In the genomic region with DNA sequence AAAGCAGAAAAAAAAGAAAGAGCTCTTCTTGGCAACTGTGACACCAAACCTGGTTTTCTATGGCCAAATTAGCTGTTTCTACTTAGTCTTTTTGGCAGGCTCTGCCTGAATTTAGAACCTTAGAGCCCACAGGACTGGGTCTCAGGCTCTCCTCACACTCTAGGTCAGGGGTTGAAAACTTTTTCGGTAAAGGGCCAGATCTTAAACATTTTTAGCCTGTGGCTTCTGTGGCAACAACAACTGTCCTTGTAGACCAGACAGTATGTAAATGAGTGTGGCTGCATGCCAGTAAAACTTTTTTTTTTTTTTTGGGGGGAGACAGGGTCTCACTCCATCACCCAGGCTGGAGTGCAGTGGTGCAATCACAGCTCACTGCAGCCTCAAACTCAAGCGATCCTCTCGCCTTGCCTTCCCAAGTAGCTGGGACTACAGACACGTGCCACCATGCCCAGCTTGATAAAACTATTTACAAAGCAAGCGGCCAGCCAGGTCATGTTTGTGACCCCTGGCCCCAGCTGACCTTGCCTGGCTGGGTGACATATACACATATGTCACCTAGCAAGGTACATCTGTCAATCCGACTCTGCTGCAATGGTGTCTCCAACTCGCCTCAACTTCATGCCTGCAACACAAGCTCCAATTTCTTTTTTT, we compare ENCODE assay signal across 22 cellular contexts. TPM values are rescaled to one million over a fixed set of nuclear protein-coding genes. Genes with fewer than 3 reads are reported as not detected.
A peak's percentile ranks its signal among the peaks of the same experiment; 100 is the strongest.
DNase-seq lines count a peak whose midpoint lies in the region; ATAC-seq, FAIRE-seq and TF ChIP-seq lines count a peak whose summit lies in the region.
"Had no signal": no experiment of that assay in that cellular context is flagged by ENCODE, and none has a peak within 500 bp of the region (broad histone marks: within the 10 kb centered on the region; RNA-seq: fewer than 3 reads in every experiment).

No MANE protein-coding gene starts in this region.

- in situ Hi-C loops in HepG2 (cut with HindIII; ENCODE audit: extremely low pct_ligation_motif_present, low pct_unique_long_range_greater_than_20kb) = no loop called here

- H3K4me1 ChIP-seq in HepG2 (ENCODE audit: insufficient read depth, low read length) = peaks cover 37% of the 10 kb centered on the region
- H3K4me1 ChIP-seq in effector memory CD4-positive, alpha-beta T cell (ENCODE audit: control insufficient read depth, insufficient read depth, low read length, poor library complexity, severe bottlenecking) = no peaks in the 10 kb centered on the region
- H3K4me1 ChIP-seq: heart right ventricle had no signal

- no peaks in the 10 kb centered on the region for H4K20me1 ChIP-seq in HepG2 (ENCODE audit: insufficient read depth, low read length)

- H3K27ac ChIP-seq in HepG2 (ENCODE audit: extremely low read length, insufficient read depth, low read length) = no peak overlapping the region
- no peak overlapping the region for H3K27ac ChIP-seq in effector memory CD4-positive, alpha-beta T cell (ENCODE audit: insufficient read depth, low read length, poor library complexity, severe bottlenecking)
- H3K27ac ChIP-seq: GM23248, heart right ventricle had no signal

- H3K4me2 ChIP-seq in HepG2 (ENCODE audit: low read depth, low read length) = peak overlapping the region; percentile 21

- peak in 1 of 2 experiments; percentile 67; a peak in 2 of 4 replicates for TF ChIP-seq EP300 in HepG2 (IDR thresholded peaks at IDR 0.05; ENCODE audit: low read depth in 2 of 2, low read length in 2 of 2)
- peak; percentile 58; the same call in 1 of the 2 replicates for TF ChIP-seq EP300 in HepG2 (CRISPR knock-in tag; IDR thresholded peaks at IDR 0.05; ENCODE audit: borderline replicate concordance)

- ATAC-seq in GM18508 (IDR thresholded peaks at IDR 0.05; ENCODE audit: insufficient read depth, unreplicated experiment) (peak; percentile 56), GM21576 (IDR thresholded peaks at IDR 0.05; ENCODE audit: unreplicated experiment) (peak; percentile 60), HG03460 (IDR thresholded peaks at IDR 0.05; ENCODE audit: unreplicated experiment) (peak; percentile 65), HepG2 (peak; percentile 86), GM18505 (IDR thresholded peaks at IDR 0.05; ENCODE audit: unreplicated experiment) (no peak), GM19324 (IDR thresholded peaks at IDR 0.05; ENCODE audit: low FRiP score, unreplicated experiment) (no peak)
- ATAC-seq: heart right ventricle had no signal

- POLR2A ChIA-PET in HepG2 (lab: Yijun Ruan, JAX) = interaction anchor here (0.6 to 2.0 kb wide), 9 partner anchors 12 to 92 kb away, joined by 3 to 27 read pairs (median 5); a partner anchor contains a TSS

- no peaks in the 10 kb centered on the region for H3K9me3 ChIP-seq in HepG2 (ENCODE audit: low read length)
- H3K9me3 ChIP-seq in effector memory CD4-positive, alpha-beta T cell (ENCODE audit: control insufficient read depth, low read length) = no peaks in the 10 kb centered on the region
- H3K9me3 ChIP-seq: heart right ventricle had no signal

- 6% methylated on average over 6 of the region's 7 CpGs for WGBS in HepG2 (ENCODE audit: low lambda C conversion rate)

- no peak overlapping the region for H3K4me3 ChIP-seq in HepG2 (replicated peaks in 1 of 3; ENCODE audit: insufficient read depth in 1 of 3, low read depth in 2 of 3, low read length in 3 of 3)
- H3K4me3 ChIP-seq in effector memory CD4-positive, alpha-beta T cell (ENCODE audit: insufficient read depth, low read depth, low read length, poor library complexity, severe bottlenecking) = no peak overlapping the region
- H3K4me3 ChIP-seq: GM23248, heart right ventricle, lung had no signal

- CTCF ChIA-PET in HepG2 (lab: Yijun Ruan, JAX; ENCODE audit: low intra/inter-chr PET ratio, low total read pairs) = no interaction called here

- intact Hi-C loops in HepG2 (cut with micrococcal nuclease; ENCODE audit: unreplicated experiment) = loop anchor here (2.0 kb wide), 2 partner anchors 20 kb away; no protein-coding TSS in a partner anchor

- no peaks in the 10 kb centered on the region for H3K79me2 ChIP-seq in HepG2 (ENCODE audit: insufficient read depth, low read length)

- no peak for TF ChIP-seq RAD21 in HepG2 (CRISPR knock-in tag; IDR thresholded peaks at IDR 0.05)

- H2AFZ ChIP-seq in HepG2 (ENCODE audit: low read length) = no peak overlapping the region
- H2AFZ ChIP-seq: GM23248 had no signal

- no peak for TF ChIP-seq POLR2A in HepG2 (IDR thresholded peaks at IDR 0.05; ENCODE audit: insufficient read depth in 1 of 2, low read depth in 2 of 2, low read length in 2 of 2)
- no peak for TF ChIP-seq POLR2A in GM18505 (IDR thresholded peaks at IDR 0.05; ENCODE audit: borderline replicate concordance, extremely low read depth, insufficient read depth, insufficient read length)

- H3K9ac ChIP-seq in HepG2 (ENCODE audit: insufficient read depth, low read depth, low read length) = no peak overlapping the region
- H3K9ac ChIP-seq: GM23248 had no signal

- H3K27me3 ChIP-seq in HepG2 (ENCODE audit: control insufficient read depth in 1 of 2, insufficient read depth in 2 of 2, low read length in 2 of 2) = no peaks in the 10 kb centered on the region
- H3K27me3 ChIP-seq in effector memory CD4-positive, alpha-beta T cell (replicated peaks; ENCODE audit: control insufficient read depth, insufficient read depth, low read length, poor library complexity, severe bottlenecking) = no peaks in the 10 kb centered on the region

- no peaks in the 10 kb centered on the region for H3K36me3 ChIP-seq in HepG2 (replicated peaks in 1 of 2; ENCODE audit: control insufficient read depth in 1 of 2, insufficient read depth in 2 of 2, low read length in 2 of 2)
- H3K36me3 ChIP-seq in effector memory CD4-positive, alpha-beta T cell (ENCODE audit: control insufficient read depth, insufficient read depth, low read length) = no peaks in the 10 kb centered on the region
- H3K36me3 ChIP-seq: heart right ventricle had no signal

- TF ChIP-seq CTCF in HepG2 (CRISPR knock-in tag; IDR thresholded peaks at IDR 0.05) = no peak

- peak; percentile 59 for FAIRE-seq in HepG2 (lab: Jason Lieb, UNC)
- FAIRE-seq: urothelium cell line had no signal

- DNase-seq in HepG2 (ENCODE audit: low spot score) (peak; percentile 71), germinal center (ENCODE audit: low spot score) (no peak)
- no peak for DNase-seq in effector memory CD4-positive, alpha-beta T cell
- DNase-seq: ACHN; activated CD4-positive, alpha-beta T cell treated with anti-CD3 and anti-CD28 coated beads, Interleukin-2, amount 50 U/mL, for 1 hour; anterior cingulate cortex; CD4-positive, CD25-positive, alpha-beta regulatory T cell; GM23248; heart right ventricle; naive B cell; NCI-H1694 treated with DMSO at 0.1 percent for 48 hours; stimulated activated CD4-positive, alpha-beta T cell treated with anti-CD3 and anti-CD28 coated beads, Interleukin-2, amount 100 ng/mL, for 48 hours had no signal

- BruUV-seq in HepG2 (replicated peaks; lab: Mats Ljungman, UMichigan) = no TSS peak

RNA-seq across cellular contexts. Expression of a gene that starts 17.4 kb away (rescaled TPM):
- total RNA-seq in HepG2 (2016; rRNA removed; fragmentation: Illumina TruSeq; extraction: Trizol) = 0.09 TPM in 1 of 2 replicates, not detected in the other
- total RNA-seq in HepG2 (2016; cell fraction: cytosol; rRNA removed; fragmentation: Illumina TruSeq; extraction: Trizol; ENCODE audit: low read depth) = not detected in 2 replicates
- total RNA-seq in HepG2 (2016; cell fraction: insoluble cytoplasmic fraction; rRNA removed; fragmentation: Illumina TruSeq; extraction: Trizol) = 0.15 TPM in 1 of 2 replicates, not detected in the other
- total RNA-seq in HepG2 (2016; cell fraction: membrane; rRNA removed; fragmentation: Illumina TruSeq; extraction: Trizol) = 0.12 TPM in 1 of 2 replicates, not detected in the other
- not detected in 2 replicates for total RNA-seq in HepG2 (2016; cell fraction: nucleus; rRNA removed; fragmentation: Illumina TruSeq; extraction: Trizol)
- polyA plus RNA-seq in HepG2 (2011; rRNA removed) = 0.36 and 0.55 TPM in 2 replicates
- 0.25 and 0.40 TPM in 2 replicates for polyA plus RNA-seq in HepG2 (2011; cell fraction: cytosol; rRNA removed)
- polyA plus RNA-seq in HepG2 (2011; cell fraction: nucleus; rRNA removed) = 0.32 and 0.42 TPM in 2 replicates
- 0.38 TPM in 1 of 2 replicates, not detected in the other for polyA plus RNA-seq in HepG2 (2012)
- polyA plus RNA-seq in HepG2 (2016; cell fraction: cytosol; fragmentation: Illumina TruSeq; extraction: Trizol; ENCODE audit: low read depth) = 0.08 and 0.12 TPM in 2 replicates
- polyA plus RNA-seq in HepG2 (2016; cell fraction: insoluble cytoplasmic fraction; fragmentation: Illumina TruSeq; extraction: Trizol; ENCODE audit: low read depth) = 0.31 TPM in 1 of 2 replicates, not detected in the other
- polyA plus RNA-seq in HepG2 (2016; cell fraction: membrane; fragmentation: Illumina TruSeq; extraction: Trizol; ENCODE audit: low read depth) = 0.10 and 0.12 TPM in 2 replicates
- polyA plus RNA-seq in HepG2 (2016; cell fraction: nucleus; fragmentation: Illumina TruSeq; extraction: Trizol; ENCODE audit: insufficient read depth, low read depth) = not detected in 2 replicates
- polyA minus RNA-seq in HepG2 (2011; rRNA and poly(A)+ RNA removed; ENCODE audit: low replicate concordance) = 0.42 and 0.82 TPM in 2 replicates
- 0.35 TPM in 1 of 2 replicates, not detected in the other for polyA minus RNA-seq in HepG2 (2011; cell fraction: cytosol; rRNA and poly(A)+ RNA removed)
- polyA minus RNA-seq in HepG2 (2011; cell fraction: nucleus; rRNA and poly(A)+ RNA removed) = 0.62 and 0.64 TPM in 2 replicates
- total RNA-seq: CD4-positive, CD25-positive, alpha-beta regulatory T cell; chondrocyte; GM23248; heart right ventricle; skeletal muscle tissue; subcutaneous adipose tissue had no signal
- polyA plus RNA-seq: CD4-positive, CD25-positive, alpha-beta regulatory T cell; GM23248 had no signal

RNA-seq across cellular contexts. Expression of a gene that starts 46.6 kb away (rescaled TPM):
- total RNA-seq in HepG2 (2016; rRNA removed; fragmentation: Illumina TruSeq; extraction: Trizol) = 11.1 and 12.0 TPM in 2 replicates
- total RNA-seq in HepG2 (2016; cell fraction: cytosol; rRNA removed; fragmentation: Illumina TruSeq; extraction: Trizol; ENCODE audit: low read depth) = 2.3 and 2.9 TPM in 2 replicates
- 8.8 and 11.5 TPM in 2 replicates for total RNA-seq in HepG2 (2016; cell fraction: insoluble cytoplasmic fraction; rRNA removed; fragmentation: Illumina TruSeq; extraction: Trizol)
- total RNA-seq in HepG2 (2016; cell fraction: membrane; rRNA removed; fragmentation: Illumina TruSeq; extraction: Trizol) = 6.2 and 6.6 TPM in 2 replicates
- total RNA-seq in HepG2 (2016; cell fraction: nucleus; rRNA removed; fragmentation: Illumina TruSeq; extraction: Trizol) = 8.5 and 10.7 TPM in 2 replicates
- polyA plus RNA-seq in HepG2 (2011; rRNA removed) = 8.3 and 8.7 TPM in 2 replicates
- 4.6 and 5.6 TPM in 2 replicates for polyA plus RNA-seq in HepG2 (2011; cell fraction: cytosol; rRNA removed)
- polyA plus RNA-seq in HepG2 (2011; cell fraction: nucleus; rRNA removed) = 13.6 and 15.4 TPM in 2 replicates
- 10.1 and 10.6 TPM in 2 replicates for polyA plus RNA-seq in HepG2 (2012)
- polyA plus RNA-seq in HepG2 (2016; cell fraction: cytosol; fragmentation: Illumina TruSeq; extraction: Trizol; ENCODE audit: low read depth) = 0.75 and 0.81 TPM in 2 replicates
- 7.6 and 8.8 TPM in 2 replicates for polyA plus RNA-seq in HepG2 (2016; cell fraction: insoluble cytoplasmic fraction; fragmentation: Illumina TruSeq; extraction: Trizol; ENCODE audit: low read depth)
- polyA plus RNA-seq in HepG2 (2016; cell fraction: membrane; fragmentation: Illumina TruSeq; extraction: Trizol; ENCODE audit: low read depth) = 1.8 and 2.7 TPM in 2 replicates
- 15.0 and 17.6 TPM in 2 replicates for polyA plus RNA-seq in HepG2 (2016; cell fraction: nucleus; fragmentation: Illumina TruSeq; extraction: Trizol; ENCODE audit: insufficient read depth, low read depth)
- polyA minus RNA-seq in HepG2 (2011; rRNA and poly(A)+ RNA removed; ENCODE audit: low replicate concordance) = 9.8 and 14.1 TPM in 2 replicates
- 5.8 and 6.4 TPM in 2 replicates for polyA minus RNA-seq in HepG2 (2011; cell fraction: cytosol; rRNA and poly(A)+ RNA removed)
- polyA minus RNA-seq in HepG2 (2011; cell fraction: nucleus; rRNA and poly(A)+ RNA removed) = 13.4 and 14.2 TPM in 2 replicates

Comparison
In these comparisons a context has a peak if more than half of its experiments do, and no peak if none do; other contexts are left out.
1. ATAC-seq: peak in GM18508 (single experiment), GM21576 (single experiment), HG03460 (single experiment) and HepG2 (single experiment); none in GM18505 (single experiment) and GM19324 (single experiment).